In genomic region chr1:21663951-21664805, GRCh38 we compare ENCODE assay signal across 1 cellular context.
TF ChIP-seq lines count a peak whose summit lies in the region.

No MANE protein-coding gene starts in this region.

TF ChIP-seq in H1, 55 proteins besides CTCF, POLR2A, EP300 and RAD21:
- TF ChIP-seq FOSL1 (IDR thresholded peaks at IDR 0.05; ENCODE audit: insufficient read depth, low read depth, low read length) (no peak), SIRT6 (IDR thresholded peaks at IDR 0.05; ENCODE audit: low read length) (no peak), E2F6 (IDR thresholded peaks at IDR 0.05) (no peak), POU5F1 (IDR thresholded peaks at IDR 0.05; ENCODE audit: low read depth, low read length) (no peak), TEAD4 (IDR thresholded peaks at IDR 0.05; ENCODE audit: low read depth, low read length) (no peak), KDM5A (IDR thresholded peaks at IDR 0.05; ENCODE audit: low read length) (no peak), MAX (IDR thresholded peaks at IDR 0.05) (no peak), SIX5 (IDR thresholded peaks at IDR 0.05; ENCODE audit: low read depth, low read length) (no peak), CHD7 (IDR thresholded peaks at IDR 0.05; ENCODE audit: insufficient replicate concordance, low read length) (no peak), NANOG (IDR thresholded peaks at IDR 0.05; ENCODE audit: insufficient read depth, low read depth, low read length, poor library complexity, severe bottlenecking) (no peak)
